17 cellular contexts compared by ENCODE assay signal in the genomic region with DNA sequence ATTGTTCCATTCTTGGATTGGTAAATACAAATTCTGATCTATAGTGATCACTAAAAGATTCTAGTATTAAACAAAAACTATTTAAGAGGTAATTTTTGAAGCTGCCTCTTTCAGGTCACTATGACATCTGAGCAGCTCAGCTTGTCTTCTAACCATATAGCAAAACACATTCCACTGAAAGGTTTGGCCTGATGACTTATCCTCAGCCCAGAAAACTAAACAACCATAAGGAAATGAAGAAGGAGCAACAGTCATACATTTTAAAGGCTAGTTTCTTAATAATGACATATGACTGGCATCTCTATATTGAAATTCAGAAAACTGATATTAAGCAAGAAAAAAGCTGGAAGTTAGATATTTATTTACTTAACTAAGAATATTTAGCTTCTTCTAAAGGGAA. TPM values are rescaled to one million over a fixed set of nuclear protein-coding genes. Genes with fewer than 3 reads are reported as not detected.
DNase-seq lines count a peak whose midpoint lies in the region; ATAC-seq and TF ChIP-seq lines count a peak whose summit lies in the region.
"Had no signal": no experiment of that assay in that cellular context is flagged by ENCODE, and none has a peak within 500 bp of the region (broad histone marks: within the 10 kb centered on the region; RNA-seq: fewer than 3 reads in every experiment).

No MANE protein-coding gene starts in this region.

- TF ChIP-seq CTCF in astrocyte of the spinal cord (IDR thresholded peaks at IDR 0.05; ENCODE audit: low read depth, low read length), result no peak

- H3K4me3 Mint-ChIP-seq in activated naive CD4-positive, alpha-beta T cell treated with anti-CD3 and anti-CD28 coated beads, Interleukin-2, amount 10 ng/mL, durations not matched to agents 7 days and 5 days, result no peak overlapping the region
- H3K4me3 Mint-ChIP-seq: activated naive CD8-positive, alpha-beta T cell; CD8-positive, alpha-beta memory T cell had no signal

- H3K27me3 Mint-ChIP-seq in activated naive CD4-positive, alpha-beta T cell treated with anti-CD3 and anti-CD28 coated beads, Interleukin-2, amount 10 ng/mL, durations not matched to agents 7 days and 5 days, result no peaks in the 10 kb centered on the region
- H3K27me3 Mint-ChIP-seq: activated naive CD8-positive, alpha-beta T cell; CD8-positive, alpha-beta memory T cell had no signal

- H3K9me3 Mint-ChIP-seq in activated naive CD4-positive, alpha-beta T cell treated with anti-CD3 and anti-CD28 coated beads, Interleukin-2, amount 10 ng/mL, durations not matched to agents 7 days and 5 days, result no peaks in the 10 kb centered on the region

- in situ Hi-C loops in astrocyte of the spinal cord (cut with HindIII; ENCODE audit: low sequenced_read_pairs), result no loop called here

- no peak overlapping the region for H3K27ac Mint-ChIP-seq in activated naive CD4-positive, alpha-beta T cell treated with anti-CD3 and anti-CD28 coated beads, Interleukin-2, amount 10 ng/mL, durations not matched to agents 7 days and 5 days
- H3K27ac Mint-ChIP-seq: activated naive CD8-positive, alpha-beta T cell; CD8-positive, alpha-beta memory T cell had no signal

- H3K4me3 ChIP-seq in astrocyte of the spinal cord (ENCODE audit: low read depth, low read length), result no peak overlapping the region
- H3K4me3 ChIP-seq: upper lobe of right lung had no signal

- CTCF ChIA-PET in activated naive CD4-positive, alpha-beta T cell treated with anti-CD3 and anti-CD28 coated beads, Interleukin-2, amount 10 ng/mL, durations not matched to agents 7 days and 5 days (lab: Charles Lee), result interaction anchor here (1.1 kb wide), 1 partner anchor 76 kb away, joined by 3 read pairs; no protein-coding TSS in a partner anchor

- H3K36me3 Mint-ChIP-seq in activated naive CD4-positive, alpha-beta T cell treated with anti-CD3 and anti-CD28 coated beads, Interleukin-2, amount 10 ng/mL, durations not matched to agents 7 days and 5 days, result peaks cover 32% of the 10 kb centered on the region

- H3K4me1 Mint-ChIP-seq in activated naive CD4-positive, alpha-beta T cell treated with anti-CD3 and anti-CD28 coated beads, Interleukin-2, amount 10 ng/mL, durations not matched to agents 7 days and 5 days, result peaks cover 3% of the 10 kb centered on the region

- DNase-seq in A172 (ENCODE audit: low spot score) (peak; percentile 45), HT1080 (ENCODE audit: low read depth) (peak; percentile 71), astrocyte of the spinal cord (ENCODE audit: low read depth, low spot score) (peak; percentile 56), glomerular visceral epithelial cell (ENCODE audit: extremely low spot score) (peak; percentile 13), NCI-H2107 treated with DMSO at 0.1 percent for 48 hours (lab: John Stamatoyannopoulos, UW; ENCODE audit: unreplicated experiment) (no peak), DMS53 treated with DMSO at 0.1 percent for 48 hours (lab: John Stamatoyannopoulos, UW; ENCODE audit: unreplicated experiment) (no peak)
- DNase-seq in activated naive CD4-positive, alpha-beta T cell treated with anti-CD3 and anti-CD28 coated beads, Interleukin-2, amount 10 ng/mL, durations not matched to agents 7 days and 5 days, result no peak
- DNase-seq: activated CD4-positive, alpha-beta T cell treated with anti-CD3 and anti-CD28 coated beads, Interleukin-2, amount 50 U/mL, for 1 hour; CD8-positive, alpha-beta memory T cell; NCI-H2081; NCI-H524 treated with DMSO at 0.1 percent for 48 hours; stimulated activated CD4-positive, alpha-beta T cell treated with anti-CD3 and anti-CD28 coated beads, Interleukin-12 subunit alpha, Interleukin-12 subunit beta, amount 100 ng/mL, for 4 hours; stimulated activated naive CD4-positive, alpha-beta T cell treated with Interleukin-2 at 50 U/mL for 16 hours; upper lobe of right lung had no signal

- ATAC-seq in GM19467 (IDR thresholded peaks at IDR 0.05; ENCODE audit: unreplicated experiment), result no peak
- ATAC-seq: left lobe of liver, upper lobe of right lung had no signal

RNA-seq across cellular contexts. Expression of gene NT5C2, which starts 24.6 kb away (rescaled TPM):
- total RNA-seq in A172 (2014; rRNA removed; shearing (Covaris generic)), result 96.1 and 135 TPM in 2 replicates
- total RNA-seq in HT1080 (2014; rRNA removed; shearing (Covaris generic)), result 29.2 and 40.0 TPM in 2 replicates
- 37.3 and 38.3 TPM in 2 replicates for polyA plus RNA-seq in HT1080 (2015; cell fraction: cytosol; rRNA removed)
- polyA plus RNA-seq in HT1080 (2015; cell fraction: nucleus; rRNA removed), result 85.6 and 105 TPM in 2 replicates

Comparison
In these comparisons a context has a peak if more than half of its experiments do, and no peak if none do; other contexts are left out.
1. DNase-seq: peak in A172 (single experiment), HT1080 (single experiment), astrocyte of the spinal cord (single experiment) and glomerular visceral epithelial cell (single experiment); none in NCI-H2107 treated with DMSO at 0.1 percent for 48 hours (single experiment), DMS53 treated with DMSO at 0.1 percent for 48 hours (single experiment) and activated naive CD4-positive, alpha-beta T cell treated with anti-CD3 and anti-CD28 coated beads, Interleukin-2, amount 10 ng/mL, durations not matched to agents 7 days and 5 days (single experiment).